Comparison of ENCODE assay signal across 30 cellular contexts in genomic region chr12:45623221-45623620, GRCh38.
"Had no signal": no experiment of that assay in that cellular context is flagged by ENCODE, and none has a peak within 500 bp of the region (broad histone marks: within the 10 kb centered on the region; RNA-seq: fewer than 3 reads in every experiment).

No MANE protein-coding gene starts in this region.

- H3K27ac ChIP-seq: esophagus muscularis mucosa, foreskin keratinocyte, gastroesophageal sphincter, WERI-Rb-1 had no signal

- H3K9me3 Mint-ChIP-seq: activated T-cell treated with anti-CD3 and anti-CD28 coated beads, Interleukin-2, amount 50 U/mL, for 24 hours; activated T-cell treated with anti-CD3 and anti-CD28 coated beads, Interleukin-2, amount 50 U/mL, for 72 hours; effector memory CD8-positive, alpha-beta T cell; T-helper 2 cell treated with Interferon-gamma antibody and Interleukin-4, amounts not matched to agents 5 μg/mL and 100 μg/mL, for 36 hours had no signal

- H3K9me3 ChIP-seq: esophagus muscularis mucosa, gastroesophageal sphincter had no signal

- H3K27ac Mint-ChIP-seq: activated CD4-positive, alpha-beta memory T cell treated with anti-CD3 and anti-CD28 coated beads, Interleukin-2, amount 10 ng/mL, durations not matched to agents 7 days and 5 days; activated CD4-positive, alpha-beta T cell treated with anti-CD3 and anti-CD28 coated beads, Interleukin-2, amount 10 ng/mL, durations not matched to agents 7 days and 5 days; activated naive CD8-positive, alpha-beta T cell; activated T-cell treated with anti-CD3 and anti-CD28 coated beads, Interleukin-2, amount 50 U/mL, for 24 hours; activated T-cell treated with anti-CD3 and anti-CD28 coated beads, Interleukin-2, amount 50 U/mL, for 72 hours; effector memory CD8-positive, alpha-beta T cell; T-helper 17 cell; T-helper 2 cell treated with Interferon-gamma antibody and Interleukin-4, amounts not matched to agents 5 μg/mL and 100 μg/mL, for 36 hours had no signal

- H3K4me3 ChIP-seq: esophagus muscularis mucosa, gastroesophageal sphincter had no signal

- H3K4me1 ChIP-seq: esophagus muscularis mucosa, foreskin keratinocyte, gastroesophageal sphincter had no signal

- H3K36me3 ChIP-seq: esophagus muscularis mucosa, gastroesophageal sphincter, WERI-Rb-1 had no signal

- H3K4me3 Mint-ChIP-seq: activated CD4-positive, alpha-beta memory T cell treated with anti-CD3 and anti-CD28 coated beads, Interleukin-2, amount 10 ng/mL, durations not matched to agents 7 days and 5 days; activated CD4-positive, alpha-beta T cell treated with anti-CD3 and anti-CD28 coated beads, Interleukin-2, amount 10 ng/mL, durations not matched to agents 7 days and 5 days; activated naive CD8-positive, alpha-beta T cell; activated T-cell treated with anti-CD3 and anti-CD28 coated beads, Interleukin-2, amount 50 U/mL, for 24 hours; activated T-cell treated with anti-CD3 and anti-CD28 coated beads, Interleukin-2, amount 50 U/mL, for 72 hours; effector memory CD8-positive, alpha-beta T cell; T-helper 17 cell; T-helper 2 cell treated with Interferon-gamma antibody and Interleukin-4, amounts not matched to agents 5 μg/mL and 100 μg/mL, for 36 hours had no signal

- ATAC-seq: activated T-cell treated with anti-CD3 and anti-CD28 coated beads, Interleukin-2, amount 50 U/mL, for 72 hours; effector memory CD8-positive, alpha-beta T cell; foreskin keratinocyte; gastroesophageal sphincter; T-helper 17 cell had no signal

- H3K4me1 Mint-ChIP-seq: activated CD4-positive, alpha-beta memory T cell treated with anti-CD3 and anti-CD28 coated beads, Interleukin-2, amount 10 ng/mL, durations not matched to agents 7 days and 5 days; activated CD4-positive, alpha-beta T cell treated with anti-CD3 and anti-CD28 coated beads, Interleukin-2, amount 10 ng/mL, durations not matched to agents 7 days and 5 days had no signal

- DNase-seq: activated CD4-positive, alpha-beta memory T cell treated with anti-CD3 and anti-CD28 coated beads, Interleukin-2, amount 10 ng/mL, durations not matched to agents 7 days and 5 days; activated CD4-positive, alpha-beta T cell treated with anti-CD3 and anti-CD28 coated beads for 1 hour; activated CD4-positive, alpha-beta T cell treated with anti-CD3 and anti-CD28 coated beads for 4 hours; activated CD4-positive, alpha-beta T cell treated with anti-CD3 and anti-CD28 coated beads, Interleukin-2, amount 10 ng/mL, durations not matched to agents 7 days and 5 days; activated CD4-positive, alpha-beta T cell treated with anti-CD3 and anti-CD28 coated beads, Interleukin-2, amount 50 U/mL, for 4 hours; activated CD4-positive, CD25-positive, alpha-beta regulatory T cell; activated CD8-positive, alpha-beta memory T cell treated with anti-CD3 and anti-CD28 coated beads, Interleukin-2, amount 50 U/mL, for 48 hours; activated gamma-delta T cell; activated naive CD4-positive, alpha-beta T cell; activated naive CD4-positive, alpha-beta T cell treated with anti-CD3 and anti-CD28 coated beads, Interleukin-2, amount 50 U/mL, for 16 hours; activated T-cell treated with anti-CD3 and anti-CD28 coated beads for 4 hours; activated T-cell treated with anti-CD3 and anti-CD28 coated beads, Interleukin-2, amount 50 U/mL, for 24 hours; activated T-cell treated with anti-CD3 and anti-CD28 coated beads, Interleukin-2, amount 50 U/mL, for 72 hours; amniotic stem cell; anterior cingulate cortex; caudate nucleus; cortex of kidney; dermis blood vessel endothelial cell; effector CD4-positive, alpha-beta T cell; effector memory CD8-positive, alpha-beta T cell; erythroblast; foreskin keratinocyte; T-helper 1 cell; T-helper 17 cell; T1000; WERI-Rb-1 had no signal

- H3K27me3 ChIP-seq: esophagus muscularis mucosa, foreskin keratinocyte had no signal
